Comparison of ENCODE assay signal across 9 cellular contexts in the genomic region with DNA sequence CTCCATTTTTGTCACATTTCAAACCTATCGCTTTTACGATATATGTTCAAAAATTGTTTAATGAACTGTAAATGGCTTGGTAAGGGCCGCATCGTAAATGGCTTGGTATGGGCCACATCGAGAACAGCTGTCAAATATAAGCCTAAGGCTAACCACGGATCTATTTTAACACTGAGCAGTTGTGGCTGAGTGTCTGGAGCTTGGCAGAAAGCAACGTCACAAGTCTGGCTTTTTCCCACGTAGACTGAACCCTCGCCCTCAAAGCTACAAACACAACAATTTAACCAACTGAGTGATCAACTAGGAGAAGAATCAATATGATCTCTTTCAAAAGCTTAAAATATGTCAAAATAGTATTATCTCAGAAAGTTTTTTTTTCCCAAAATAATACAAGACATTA.
DNase-seq lines count a peak whose midpoint lies in the region; ATAC-seq and TF ChIP-seq lines count a peak whose summit lies in the region.
"Had no signal": no experiment of that assay in that cellular context is flagged by ENCODE, and none has a peak within 500 bp of the region (broad histone marks: within the 10 kb centered on the region; RNA-seq: fewer than 3 reads in every experiment).

No MANE protein-coding gene starts in this region.

- H3K27ac ChIP-seq in HCT116 (ENCODE audit: low read depth, low read length), result no peak overlapping the region

- no peaks in the 10 kb centered on the region for H3K9me3 Mint-ChIP-seq in activated CD4-positive, alpha-beta memory T cell treated with anti-CD3 and anti-CD28 coated beads for 36 hours
- H3K9me3 Mint-ChIP-seq in immature natural killer cell, result peaks cover 0 to 4% (median 0%) of the 10 kb centered on the region in 6 donors

- TF ChIP-seq POLR2A in HCT116 (IDR thresholded peaks at IDR 0.05; ENCODE audit: borderline replicate concordance, extremely low read depth, insufficient read depth, insufficient read length), result no peak

- H3K27ac Mint-ChIP-seq in activated CD4-positive, alpha-beta memory T cell treated with anti-CD3 and anti-CD28 coated beads for 36 hours, result no peak overlapping the region
- peak overlapping the region in 5 of 6 donors; percentile 45 to 99 (median 49) for H3K27ac Mint-ChIP-seq in immature natural killer cell

- no peak for TF ChIP-seq CTCF in BJ (IDR thresholded peaks at IDR 0.05; ENCODE audit: insufficient read depth, low read depth, low read length)
- no peak for TF ChIP-seq CTCF in HCT116 (IDR thresholded peaks at IDR 0.05 in 2 of 3, conservative IDR thresholded peaks at IDR 0.05 in 1 of 3; ENCODE audit: borderline replicate concordance in 1 of 3, insufficient read depth in 1 of 3, low read depth in 2 of 3, low read length in 2 of 3)

- peak overlapping the region; percentile 94 for H2AFZ ChIP-seq in HCT116 (ENCODE audit: low read depth, low read length, poor library complexity, severe bottlenecking)

- ATAC-seq in HCT116, result no peak
- no peak for ATAC-seq in activated CD4-positive, CD25-positive, alpha-beta regulatory T cell treated with anti-CD3 and anti-CD28 coated beads, Interleukin-2, amount 50 U/mL, for 24 hours
- no peak for ATAC-seq in HG03378 (IDR thresholded peaks at IDR 0.05; ENCODE audit: unreplicated experiment)

- H4K20me1 ChIP-seq in HCT116 (ENCODE audit: insufficient read depth), result no peaks in the 10 kb centered on the region

- H3K36me3 ChIP-seq in BJ (ENCODE audit: control insufficient read depth, insufficient read depth, low read length) (no peaks in the 10 kb centered on the region), HCT116 (ENCODE audit: control insufficient read depth in 1 of 2, insufficient read depth in 2 of 2, low read length in 2 of 2) (no peaks in the 10 kb centered on the region)

- peaks cover 1% of the 10 kb centered on the region for H3K27me3 Mint-ChIP-seq in activated CD4-positive, alpha-beta memory T cell treated with anti-CD3 and anti-CD28 coated beads for 36 hours
- H3K27me3 Mint-ChIP-seq in immature natural killer cell (ENCODE audit: low read depth in 3 of 3), result peaks cover 26 to 40% (median 30%) of the 10 kb centered on the region in 3 donors

- POLR2A ChIA-PET in BJ (lab: Charles Lee) (interaction anchor here (0.7 to 0.9 kb wide), 2 partner anchors 29 to 548 kb away, joined by 6 to 9 read pairs; a partner anchor contains a TSS), HCT116 (lab: Charles Lee) (interaction anchor here (1.8 to 2.1 kb wide), 4 partner anchors 28 to 634 kb away, joined by 7 to 16 read pairs (median 8); a partner anchor contains a TSS)
- POLR2A ChIA-PET in activated CD4-positive, alpha-beta memory T cell treated with anti-CD3 and anti-CD28 coated beads for 36 hours (lab: Charles Lee), result interaction anchor here (0.7 kb wide), 1 partner anchor 632 kb away, joined by 3 read pairs; a partner anchor contains a TSS

- RAD21 ChIA-PET in HCT116 (lab: Charles Lee; ENCODE audit: low non-redundant PET in 1 of 2, low total read pairs in 2 of 2, uncharacterized antibody in 2 of 2, unreplicated experiment in 2 of 2), result no interaction called here

- no peaks in the 10 kb centered on the region for H3K27me3 ChIP-seq in BJ (ENCODE audit: control insufficient read depth, insufficient read depth, low read length)
- no peaks in the 10 kb centered on the region for H3K27me3 ChIP-seq in HCT116 (ENCODE audit: insufficient read depth, low read length)

- no peaks in the 10 kb centered on the region for H3K9me2 ChIP-seq in HCT116 (ENCODE audit: insufficient read depth)

- no peak overlapping the region for H3K9ac ChIP-seq in HCT116 (ENCODE audit: low read length)

- no peaks in the 10 kb centered on the region for H3K79me2 ChIP-seq in HCT116 (ENCODE audit: insufficient read depth, low read length)

- peaks cover 10% of the 10 kb centered on the region for H3K4me1 Mint-ChIP-seq in activated CD4-positive, alpha-beta memory T cell treated with anti-CD3 and anti-CD28 coated beads for 36 hours (ENCODE audit: low read depth)
- peaks cover 24 to 25% of the 10 kb centered on the region in 2 donors for H3K4me1 Mint-ChIP-seq in immature natural killer cell

- intact Hi-C loops in HCT116 (cut with micrococcal nuclease), result loop anchor here (5.0 to 10.0 kb wide), 2 partner anchors 119 to 511 kb away; no protein-coding TSS in a partner anchor
- intact Hi-C loops in activated CD4-positive, alpha-beta memory T cell treated with anti-CD3 and anti-CD28 coated beads for 36 hours (cut with micrococcal nuclease), result loop anchor here (2.0 to 5.0 kb wide), 5 partner anchors 211 to 577 kb away; partner anchors contain the start of gene ZNF391

- DNase-seq in BJ (ENCODE audit: low read depth), result peak; percentile 11
- no peak for DNase-seq in HCT116 (ENCODE audit: low read depth, low spot score)
- no peak for DNase-seq in activated CD4-positive, alpha-beta memory T cell treated with anti-CD3 and anti-CD28 coated beads for 36 hours
- peak; percentile 49 to 51 (median 51) for DNase-seq in immature natural killer cell
- no peak for DNase-seq in stimulated activated CD4-positive, alpha-beta T cell treated with anti-CD3 and anti-CD28 coated beads, Interleukin-1b, Interleukin-23, amount 100 ng/mL, for 48 hours
- DNase-seq in NCI-H1694 (lab: John Stamatoyannopoulos, UW), result no peak
- DNase-seq: cerebellar nuclear complex had no signal

- H3K4me2 ChIP-seq in HCT116 (ENCODE audit: low read length), result peak overlapping the region; percentile 97

- H3K4me3 ChIP-seq in BJ (ENCODE audit: low read depth, low read length) (no peak overlapping the region), HCT116 (replicated peaks in 1 of 2; ENCODE audit: low read depth in 1 of 2, low read length in 2 of 2) (peak overlapping the region in 1 of 2 experiments; percentile 59; a peak in 2 of 4 replicates)

- peak overlapping the region; percentile 88 for H3K4me3 Mint-ChIP-seq in activated CD4-positive, alpha-beta memory T cell treated with anti-CD3 and anti-CD28 coated beads for 36 hours
- peak overlapping the region; percentile 97 to 98 (median 98) for H3K4me3 Mint-ChIP-seq in immature natural killer cell

- BruUV-seq in HCT116 (replicated peaks; lab: Mats Ljungman, UMichigan), result no TSS peak

- H3K9me3 ChIP-seq in HCT116 (ENCODE audit: control insufficient read depth in 1 of 2, insufficient read depth in 1 of 2, low read depth in 1 of 2, low read length in 2 of 2), result no peaks in the 10 kb centered on the region

- peaks cover 4 to 17% of the 10 kb centered on the region in 2 experiments; a peak in 3 of 4 replicates for H3K4me1 ChIP-seq in HCT116 (ENCODE audit: control insufficient read depth in 1 of 2, insufficient read depth in 2 of 2, low read length in 2 of 2)

- peaks cover 3% of the 10 kb centered on the region for H3K36me3 Mint-ChIP-seq in activated CD4-positive, alpha-beta memory T cell treated with anti-CD3 and anti-CD28 coated beads for 36 hours
- no peaks in the 10 kb centered on the region for H3K36me3 Mint-ChIP-seq in immature natural killer cell

- CTCF ChIA-PET in BJ (lab: Yijun Ruan, JAX), result interaction anchor here (0.7 to 1.9 kb wide), 6 partner anchors 11 to 620 kb away, joined by 3 to 7 read pairs (median 4); no protein-coding TSS in a partner anchor
- CTCF ChIA-PET in HCT116 (lab: Charles Lee), result interaction anchor here (1.0 to 1.7 kb wide), 3 partner anchors 14 to 576 kb away, joined by 3 to 4 read pairs (median 4); no protein-coding TSS in a partner anchor
- CTCF ChIA-PET in activated CD4-positive, alpha-beta memory T cell treated with anti-CD3 and anti-CD28 coated beads for 36 hours (lab: Charles Lee), result interaction anchor here (0.6 to 3.3 kb wide), 7 partner anchors 12 to 862 kb away, joined by 3 to 22 read pairs (median 4); no protein-coding TSS in a partner anchor

- TF ChIP-seq RAD21 in HCT116 (IDR thresholded peaks at IDR 0.05; ENCODE audit: low read depth), result no peak

TF ChIP-seq in HCT116, 20 proteins besides CTCF, POLR2A, EP300 and RAD21:
- TF ChIP-seq, protein P1, sequence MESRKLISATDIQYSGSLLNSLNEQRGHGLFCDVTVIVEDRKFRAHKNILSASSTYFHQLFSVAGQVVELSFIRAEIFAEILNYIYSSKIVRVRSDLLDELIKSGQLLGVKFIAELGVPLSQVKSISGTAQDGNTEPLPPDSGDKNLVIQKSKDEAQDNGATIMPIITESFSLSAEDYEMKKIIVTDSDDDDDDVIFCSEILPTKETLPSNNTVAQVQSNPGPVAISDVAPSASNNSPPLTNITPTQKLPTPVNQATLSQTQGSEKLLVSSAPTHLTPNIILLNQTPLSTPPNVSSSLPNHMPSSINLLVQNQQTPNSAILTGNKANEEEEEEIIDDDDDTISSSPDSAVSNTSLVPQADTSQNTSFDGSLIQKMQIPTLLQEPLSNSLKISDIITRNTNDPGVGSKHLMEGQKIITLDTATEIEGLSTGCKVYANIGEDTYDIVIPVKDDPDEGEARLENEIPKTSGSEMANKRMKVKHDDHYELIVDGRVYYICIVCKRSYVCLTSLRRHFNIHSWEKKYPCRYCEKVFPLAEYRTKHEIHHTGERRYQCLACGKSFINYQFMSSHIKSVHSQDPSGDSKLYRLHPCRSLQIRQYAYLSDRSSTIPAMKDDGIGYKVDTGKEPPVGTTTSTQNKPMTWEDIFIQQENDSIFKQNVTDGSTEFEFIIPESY (IDR thresholded peaks at IDR 0.05; ENCODE audit: extremely low read depth, insufficient replicate concordance, low read length), result no peak
- TF ChIP-seq ZNF274 (IDR thresholded peaks at IDR 0.05; ENCODE audit: low read depth, low read length), result no peak
- TF ChIP-seq ZFX (IDR thresholded peaks at IDR 0.05), result no peak
- TF ChIP-seq, protein P2, sequence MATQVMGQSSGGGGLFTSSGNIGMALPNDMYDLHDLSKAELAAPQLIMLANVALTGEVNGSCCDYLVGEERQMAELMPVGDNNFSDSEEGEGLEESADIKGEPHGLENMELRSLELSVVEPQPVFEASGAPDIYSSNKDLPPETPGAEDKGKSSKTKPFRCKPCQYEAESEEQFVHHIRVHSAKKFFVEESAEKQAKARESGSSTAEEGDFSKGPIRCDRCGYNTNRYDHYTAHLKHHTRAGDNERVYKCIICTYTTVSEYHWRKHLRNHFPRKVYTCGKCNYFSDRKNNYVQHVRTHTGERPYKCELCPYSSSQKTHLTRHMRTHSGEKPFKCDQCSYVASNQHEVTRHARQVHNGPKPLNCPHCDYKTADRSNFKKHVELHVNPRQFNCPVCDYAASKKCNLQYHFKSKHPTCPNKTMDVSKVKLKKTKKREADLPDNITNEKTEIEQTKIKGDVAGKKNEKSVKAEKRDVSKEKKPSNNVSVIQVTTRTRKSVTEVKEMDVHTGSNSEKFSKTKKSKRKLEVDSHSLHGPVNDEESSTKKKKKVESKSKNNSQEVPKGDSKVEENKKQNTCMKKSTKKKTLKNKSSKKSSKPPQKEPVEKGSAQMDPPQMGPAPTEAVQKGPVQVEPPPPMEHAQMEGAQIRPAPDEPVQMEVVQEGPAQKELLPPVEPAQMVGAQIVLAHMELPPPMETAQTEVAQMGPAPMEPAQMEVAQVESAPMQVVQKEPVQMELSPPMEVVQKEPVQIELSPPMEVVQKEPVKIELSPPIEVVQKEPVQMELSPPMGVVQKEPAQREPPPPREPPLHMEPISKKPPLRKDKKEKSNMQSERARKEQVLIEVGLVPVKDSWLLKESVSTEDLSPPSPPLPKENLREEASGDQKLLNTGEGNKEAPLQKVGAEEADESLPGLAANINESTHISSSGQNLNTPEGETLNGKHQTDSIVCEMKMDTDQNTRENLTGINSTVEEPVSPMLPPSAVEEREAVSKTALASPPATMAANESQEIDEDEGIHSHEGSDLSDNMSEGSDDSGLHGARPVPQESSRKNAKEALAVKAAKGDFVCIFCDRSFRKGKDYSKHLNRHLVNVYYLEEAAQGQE (IDR thresholded peaks at IDR 0.05; ENCODE audit: low read depth), result no peak

Comparison
In these comparisons a context has a peak if more than half of its experiments do, and no peak if none do; other contexts are left out.
1. DNase-seq: peak in BJ (single experiment) and immature natural killer cell (3 of 3); none in HCT116 (single experiment), activated CD4-positive, alpha-beta memory T cell treated with anti-CD3 and anti-CD28 coated beads for 36 hours (single experiment), stimulated activated CD4-positive, alpha-beta T cell treated with anti-CD3 and anti-CD28 coated beads, Interleukin-1b, Interleukin-23, amount 100 ng/mL, for 48 hours (single experiment) and NCI-H1694 (single experiment).